ENCODE assay signal across 28 cellular contexts in genomic region chr1:75730432-75730831, GRCh38.
"Had no signal": no experiment of that assay in that cellular context is flagged by ENCODE, and none has a peak within 500 bp of the region (broad histone marks: within the 10 kb centered on the region; RNA-seq: fewer than 3 reads in every experiment).

No MANE protein-coding gene starts in this region.

- H3K4me3 Mint-ChIP-seq: activated CD4-positive, alpha-beta memory T cell treated with anti-CD3 and anti-CD28 coated beads, Interleukin-2, amount 10 ng/mL, durations not matched to agents 7 days and 5 days; activated CD4-positive, alpha-beta T cell treated with anti-CD3 and anti-CD28 coated beads, Interleukin-2, amount 10 ng/mL, durations not matched to agents 7 days and 5 days; activated naive CD4-positive, alpha-beta T cell treated with anti-CD3 and anti-CD28 coated beads, Interleukin-2, amount 10 ng/mL, durations not matched to agents 7 days and 5 days; activated naive CD8-positive, alpha-beta T cell treated with anti-CD3 and anti-CD28 coated beads, Interleukin-2, amount 10 ng/mL, durations not matched to agents 7 days and 5 days; activated T-cell treated with anti-CD3 and anti-CD28 coated beads, Interleukin-2, amount 50 U/mL, for 24 hours; activated T-cell treated with anti-CD3 and anti-CD28 coated beads, Interleukin-2, amount 50 U/mL, for 72 hours; brain; endodermal cell had no signal

- H3K36me3 ChIP-seq: breast epithelium, colonic mucosa had no signal

- H3K27me3 ChIP-seq: ascending aorta, breast epithelium, cardiac muscle cell, colonic mucosa, dorsolateral prefrontal cortex had no signal

- H3K27me3 Mint-ChIP-seq: activated CD4-positive, alpha-beta memory T cell treated with anti-CD3 and anti-CD28 coated beads, Interleukin-2, amount 10 ng/mL, durations not matched to agents 7 days and 5 days; activated CD4-positive, alpha-beta T cell treated with anti-CD3 and anti-CD28 coated beads, Interleukin-2, amount 10 ng/mL, durations not matched to agents 7 days and 5 days; activated naive CD4-positive, alpha-beta T cell treated with anti-CD3 and anti-CD28 coated beads, Interleukin-2, amount 10 ng/mL, durations not matched to agents 7 days and 5 days; activated naive CD8-positive, alpha-beta T cell treated with anti-CD3 and anti-CD28 coated beads, Interleukin-2, amount 10 ng/mL, durations not matched to agents 7 days and 5 days; activated T-cell treated with anti-CD3 and anti-CD28 coated beads, Interleukin-2, amount 50 U/mL, for 24 hours had no signal

- H3K27ac ChIP-seq: ascending aorta, breast epithelium, cardiac muscle cell, colonic mucosa, dorsolateral prefrontal cortex had no signal

- H3K4me1 ChIP-seq: breast epithelium, colonic mucosa had no signal

- H3K9me3 ChIP-seq: ascending aorta, breast epithelium, colonic mucosa had no signal

- H3K9me3 Mint-ChIP-seq: activated CD4-positive, alpha-beta memory T cell treated with anti-CD3 and anti-CD28 coated beads, Interleukin-2, amount 10 ng/mL, durations not matched to agents 7 days and 5 days; activated CD4-positive, alpha-beta T cell treated with anti-CD3 and anti-CD28 coated beads, Interleukin-2, amount 10 ng/mL, durations not matched to agents 7 days and 5 days; activated naive CD4-positive, alpha-beta T cell treated with anti-CD3 and anti-CD28 coated beads, Interleukin-2, amount 10 ng/mL, durations not matched to agents 7 days and 5 days; activated naive CD4-positive, alpha-beta T cell treated with anti-CD3 and anti-CD28 coated beads, Interleukin-2, amount 50 U/mL, for 72 hours; activated naive CD8-positive, alpha-beta T cell treated with anti-CD3 and anti-CD28 coated beads, Interleukin-2, amount 10 ng/mL, durations not matched to agents 7 days and 5 days; activated T-cell treated with anti-CD3 and anti-CD28 coated beads, Interleukin-2, amount 50 U/mL, for 24 hours; activated T-cell treated with anti-CD3 and anti-CD28 coated beads, Interleukin-2, amount 50 U/mL, for 72 hours; brain; endodermal cell had no signal

- H3K27ac Mint-ChIP-seq: activated CD4-positive, alpha-beta memory T cell treated with anti-CD3 and anti-CD28 coated beads, Interleukin-2, amount 10 ng/mL, durations not matched to agents 7 days and 5 days; activated CD4-positive, alpha-beta T cell treated with anti-CD3 and anti-CD28 coated beads, Interleukin-2, amount 10 ng/mL, durations not matched to agents 7 days and 5 days; activated naive CD4-positive, alpha-beta T cell treated with anti-CD3 and anti-CD28 coated beads, Interleukin-2, amount 10 ng/mL, durations not matched to agents 7 days and 5 days; activated naive CD8-positive, alpha-beta T cell treated with anti-CD3 and anti-CD28 coated beads, Interleukin-2, amount 10 ng/mL, durations not matched to agents 7 days and 5 days; activated T-cell treated with anti-CD3 and anti-CD28 coated beads, Interleukin-2, amount 50 U/mL, for 24 hours; activated T-cell treated with anti-CD3 and anti-CD28 coated beads, Interleukin-2, amount 50 U/mL, for 72 hours; brain; endodermal cell had no signal

- ATAC-seq: activated naive CD4-positive, alpha-beta T cell treated with anti-CD3 and anti-CD28 coated beads, Interleukin-2, amount 50 U/mL, for 72 hours; activated T-cell treated with anti-CD3 and anti-CD28 coated beads, Interleukin-2, amount 50 U/mL, for 72 hours; esophagus mucosa had no signal

- DNase-seq: activated CD4-positive, alpha-beta memory T cell treated with anti-CD3 and anti-CD28 coated beads, Interleukin-2, amount 10 ng/mL, durations not matched to agents 7 days and 5 days; activated CD4-positive, alpha-beta T cell treated with anti-CD3 and anti-CD28 coated beads for 1 hour; activated CD4-positive, alpha-beta T cell treated with anti-CD3 and anti-CD28 coated beads for 4 hours; activated CD4-positive, alpha-beta T cell treated with anti-CD3 and anti-CD28 coated beads, Interleukin-2, amount 10 ng/mL, durations not matched to agents 7 days and 5 days; activated CD4-positive, alpha-beta T cell treated with anti-CD3 and anti-CD28 coated beads, Interleukin-2, amount 50 U/mL, for 4 hours; activated CD8-positive, alpha-beta memory T cell treated with anti-CD3 and anti-CD28 coated beads, Interleukin-2, amount 50 U/mL, for 48 hours; activated gamma-delta T cell; activated naive CD4-positive, alpha-beta T cell; activated naive CD4-positive, alpha-beta T cell treated with anti-CD3 and anti-CD28 coated beads, Interleukin-2, amount 10 ng/mL, durations not matched to agents 7 days and 5 days; activated naive CD8-positive, alpha-beta T cell treated with anti-CD3 and anti-CD28 coated beads, Interleukin-2, amount 10 ng/mL, durations not matched to agents 7 days and 5 days; activated T-cell treated with anti-CD3 and anti-CD28 coated beads for 4 hours; activated T-cell treated with anti-CD3 and anti-CD28 coated beads, Interleukin-2, amount 50 U/mL, for 24 hours; activated T-cell treated with anti-CD3 and anti-CD28 coated beads, Interleukin-2, amount 50 U/mL, for 72 hours; central memory CD4-positive, alpha-beta T cell; cerebellar nuclear complex; colonic mucosa; dorsolateral prefrontal cortex; effector memory CD4-positive, alpha-beta T cell; endodermal cell; foreskin fibroblast; head of caudate nucleus; T-helper 2 cell had no signal

- H3K4me3 ChIP-seq: ascending aorta, breast epithelium, cardiac muscle cell, colonic mucosa, dorsolateral prefrontal cortex had no signal
